In genomic region chr5:151156732-151157402, GRCh38 we compare ENCODE assay signal across 8 cellular contexts. TPM values are rescaled to one million over a fixed set of nuclear protein-coding genes. Genes with fewer than 3 reads are reported as not detected.
DNase-seq lines count a peak whose midpoint lies in the region; ATAC-seq and TF ChIP-seq lines count a peak whose summit lies in the region.

No MANE protein-coding gene starts in this region.

- H3F3A ChIP-seq in MM.1S (ENCODE audit: insufficient read depth, low read length) = peaks cover 30% of the 10 kb centered on the region

- WGBS in body of pancreas, 2 donors = 16 to 52% methylated on average over 14 to 17 of the region's 17 CpGs
- 46% methylated on average over 3 of the region's 17 CpGs for WGBS in suprapubic skin

- H2AFZ ChIP-seq in MM.1S (ENCODE audit: low read length) = peak overlapping the region; percentile 97

- DNase-seq in NCI-H1694 treated with DMSO at 0.1 percent for 48 hours (lab: John Stamatoyannopoulos, UW) (peak; percentile 3), NCI-H1694 (lab: John Stamatoyannopoulos, UW) (no peak), MM.1S (peak; percentile 47), body of pancreas (peak in 3 of 4 donors; percentile 24 to 35 (median 30)), left colon (peak in 1 of 2 donors; percentile 29), suprapubic skin (ENCODE audit: low spot score in 2 of 2) (no peak), NCI-H526 treated with DMSO at 0.1 percent for 48 hours (lab: John Stamatoyannopoulos, UW) (no peak)

- no peaks in the 10 kb centered on the region for H3K27me3 ChIP-seq in MM.1S (replicated peaks; ENCODE audit: insufficient read depth, low read length)
- no peaks in the 10 kb centered on the region for H3K27me3 ChIP-seq in body of pancreas
- H3K27me3 ChIP-seq in suprapubic skin = no peaks in the 10 kb centered on the region

- H3K36me3 ChIP-seq in MM.1S (replicated peaks; ENCODE audit: insufficient read depth, low read length) = no peaks in the 10 kb centered on the region
- H3K36me3 ChIP-seq in body of pancreas (replicated peaks in 1 of 2; ENCODE audit: insufficient read depth in 1 of 2, low read depth in 2 of 2) = no peaks in the 10 kb centered on the region
- H3K36me3 ChIP-seq in suprapubic skin = no peaks in the 10 kb centered on the region

- peak overlapping the region; percentile 98 for H3K4me2 ChIP-seq in MM.1S (ENCODE audit: low read depth, low read length)

- no peak for TF ChIP-seq POLR2A in body of pancreas (IDR thresholded peaks at IDR 0.05)
- no peak for TF ChIP-seq POLR2A in suprapubic skin (IDR thresholded peaks at IDR 0.05)

- TF ChIP-seq CTCF in MM.1S (IDR thresholded peaks at IDR 0.05; ENCODE audit: low read length) (no peak), body of pancreas (IDR thresholded peaks at IDR 0.05) (no peak), suprapubic skin (IDR thresholded peaks at IDR 0.05) (no peak)

- H3K9me2 ChIP-seq in MM.1S (replicated peaks; ENCODE audit: insufficient read depth, low read length) = no peaks in the 10 kb centered on the region

- no peak for TF ChIP-seq EP300 in suprapubic skin (IDR thresholded peaks at IDR 0.05)

- peak overlapping the region; percentile 80 for H3K9ac ChIP-seq in MM.1S (ENCODE audit: low read length)

- intact Hi-C loops in body of pancreas (cut with DNase I) = no loop called here
- intact Hi-C loops in left colon (cut with DNase I, micrococcal nuclease) = no loop called here

- H3K79me2 ChIP-seq in MM.1S (ENCODE audit: low read length) = peaks cover 66% of the 10 kb centered on the region

- peak overlapping the region; percentile 97 for H3K4me3 ChIP-seq in MM.1S (ENCODE audit: low read length)
- peak overlapping the region; percentile 19 to 65 for H3K4me3 ChIP-seq in body of pancreas
- H3K4me3 ChIP-seq in suprapubic skin = peak overlapping the region; percentile 68

- H4K20me1 ChIP-seq in MM.1S (ENCODE audit: insufficient read depth, low read length) = no peaks in the 10 kb centered on the region

- peak overlapping the region; percentile 79; the same call in 1 of the 2 replicates for H3K27ac ChIP-seq in MM.1S (ENCODE audit: low read length)
- peak overlapping the region; percentile 52 to 73 (median 66) for H3K27ac ChIP-seq in body of pancreas
- H3K27ac ChIP-seq in suprapubic skin = peak overlapping the region; percentile 82

- ATAC-seq in body of pancreas (no peak), left colon (peak; percentile 17), HG03565 (IDR thresholded peaks at IDR 0.05; ENCODE audit: unreplicated experiment) (no peak)

- H3K9me3 ChIP-seq in MM.1S (replicated peaks; ENCODE audit: insufficient read depth, low read length) (no peaks in the 10 kb centered on the region), body of pancreas (no peaks in the 10 kb centered on the region), suprapubic skin (no peaks in the 10 kb centered on the region)

- H3K4me1 ChIP-seq in MM.1S (ENCODE audit: low read length) = peaks cover 41% of the 10 kb centered on the region
- peaks cover 48% of the 10 kb centered on the region for H3K4me1 ChIP-seq in body of pancreas
- H3K4me1 ChIP-seq in suprapubic skin = peaks cover 39% of the 10 kb centered on the region

RNA-seq across cellular contexts. Expression of gene ANXA6, which starts 0.7 kb away (rescaled TPM):
- total RNA-seq in body of pancreas (10 to 100 TPM; 60.3 to 60.4 TPM), left colon (10 to 100 TPM; 20.3 to 46.8 TPM), suprapubic skin (10 to 100 TPM; 21.7 to 64.4 (median 49.5) TPM)

Comparison
In these comparisons a context has a peak if more than half of its experiments do, and no peak if none do; other contexts are left out.
1. DNase-seq: peak in NCI-H1694 treated with DMSO at 0.1 percent for 48 hours (single experiment), MM.1S (single experiment) and body of pancreas (3 of 4); none in NCI-H1694 (single experiment), suprapubic skin (0 of 2) and NCI-H526 treated with DMSO at 0.1 percent for 48 hours (single experiment).
2. H3K4me3 ChIP-seq: peak in every context shown above with its lines; median percentile 97 in MM.1S; 68 in suprapubic skin; 42 in body of pancreas.
3. Peak in every context shown above with its lines, with median percentiles within 50 percentile points of each other: H3K27ac ChIP-seq.